ENCODE assay signal across 9 cellular contexts in the genomic region with DNA sequence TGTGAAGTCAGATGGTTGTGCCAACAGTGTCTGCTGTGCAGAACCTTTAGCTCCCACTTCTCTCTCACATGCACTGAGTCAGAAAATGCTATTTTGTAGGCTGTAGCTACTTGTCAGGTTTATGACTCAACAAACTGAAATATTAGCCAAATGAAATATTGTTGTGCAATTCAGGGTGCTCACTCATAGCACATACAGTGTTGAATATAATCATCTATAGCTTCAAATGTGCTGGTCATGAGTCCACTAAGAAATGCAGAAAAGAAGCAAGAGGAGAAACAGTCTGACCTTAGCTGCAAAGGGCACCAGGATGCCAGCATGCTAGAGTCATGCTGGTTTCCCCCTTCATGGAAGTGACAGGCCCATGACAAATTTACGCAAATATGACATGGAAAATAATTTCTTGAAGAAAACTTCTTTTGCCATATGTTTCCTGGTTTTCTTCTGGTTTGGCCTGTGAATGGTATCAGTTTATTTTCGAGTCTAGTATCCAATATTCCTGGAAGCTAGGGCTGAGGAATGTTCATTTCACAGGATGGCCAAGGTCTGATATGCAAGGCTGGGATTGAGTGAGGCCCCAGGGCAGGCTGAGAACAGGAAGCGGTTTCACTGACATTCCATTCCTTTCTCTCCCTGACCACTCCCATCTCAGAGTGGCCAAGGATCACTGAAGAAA. TPM values are rescaled to one million over a fixed set of nuclear protein-coding genes. Genes with fewer than 3 reads are reported as not detected.
DNase-seq lines count a peak whose midpoint lies in the region; ATAC-seq and TF ChIP-seq lines count a peak whose summit lies in the region.
"Had no signal": no experiment of that assay in that cellular context is flagged by ENCODE, and none has a peak within 500 bp of the region (broad histone marks: within the 10 kb centered on the region; RNA-seq: fewer than 3 reads in every experiment).

No MANE protein-coding gene starts in this region.

- no peak for TF ChIP-seq POLR2A in stomach (IDR thresholded peaks at IDR 0.05)

- TF ChIP-seq CTCF in astrocyte of the cerebellum (IDR thresholded peaks at IDR 0.05; ENCODE audit: low read depth, low read length, missing control alignments) (no peak), stomach (IDR thresholded peaks at IDR 0.05) (no peak)

- no peak for TF ChIP-seq EP300 in stomach (IDR thresholded peaks at IDR 0.05)

- DNase-seq in HS-5 (ENCODE audit: low read depth) (peak; percentile 97), astrocyte of the cerebellum (ENCODE audit: low read depth) (peak; percentile 89), iPS-NIHi11 (ENCODE audit: low spot score) (peak; percentile 67), stomach (no peak), SKM-1 treated with dmso at 0.1 percent for 144 hours (lab: John Stamatoyannopoulos, UW; ENCODE audit: unreplicated experiment) (no peak), NCI-H2081 treated with DMSO at 0.1 percent for 48 hours (lab: John Stamatoyannopoulos, UW) (no peak)
- DNase-seq: activated CD4-positive, alpha-beta memory T cell treated with anti-CD3 and anti-CD28 coated beads, Interleukin-2, amount 10 ng/mL, durations not matched to agents 7 days and 5 days had no signal

- 48 to 63% (median 55%) methylated on average over 3 of the region's 3 CpGs for WGBS in stomach, 5 donors

- H3K4me1 ChIP-seq in stomach, result peaks cover 11 to 59% (median 16%) of the 10 kb centered on the region in 4 donors

- H3K4me3 ChIP-seq in astrocyte of the cerebellum (ENCODE audit: low read depth, low read length) (no peak overlapping the region), stomach (no peak overlapping the region)

- no peaks in the 10 kb centered on the region for H3K27me3 ChIP-seq in stomach

- H3K27ac ChIP-seq in stomach, result peak overlapping the region in 4 of 5 donors; percentile 31 to 73 (median 48)

- no peaks in the 10 kb centered on the region for H3K9me3 ChIP-seq in stomach

- in situ Hi-C loops in astrocyte of the cerebellum (cut with HindIII; ENCODE audit: low sequenced_read_pairs), result no loop called here

- ATAC-seq in HG02588 (IDR thresholded peaks at IDR 0.05; ENCODE audit: unreplicated experiment) (no peak), GM19328 (IDR thresholded peaks at IDR 0.05; ENCODE audit: unreplicated experiment) (no peak)

- no peaks in the 10 kb centered on the region for H3K36me3 ChIP-seq in stomach

- intact Hi-C loops in stomach (cut with DNase I; ENCODE audit: low total_unique reads), result no loop called here

RNA-seq across cellular contexts. Expression of gene CXCL2, which starts 10.3 kb away (rescaled TPM):
- 100 to 1,000 TPM in 3 of 5 donors, 1 to 10 TPM in 1, not detected in 1; 5.1 to 388 (median 191) TPM for total RNA-seq in stomach
- 100 to 1,000 TPM in 1 of 3 donors, 10 to 100 TPM in 1, 1 to 10 TPM in 1; 8.7 to 117 (median 46.4) TPM for polyA plus RNA-seq in stomach
- total RNA-seq: activated CD4-positive, alpha-beta memory T cell treated with anti-CD3 and anti-CD28 coated beads, Interleukin-2, amount 10 ng/mL, durations not matched to agents 7 days and 5 days had no signal

RNA-seq across cellular contexts. Expression of gene MTHFD2L, which starts 48.7 kb away (rescaled TPM):
- total RNA-seq in stomach, result 10 to 100 TPM in 3 of 5 donors, 1 to 10 TPM in 2; 1.4 to 34.1 (median 13.4) TPM
- polyA plus RNA-seq in stomach, result 1 to 10 TPM; 6.6 to 8.3 (median 7.1) TPM

Comparison
In these comparisons a context has a peak if more than half of its experiments do, and no peak if none do; other contexts are left out.
1. DNase-seq: peak in HS-5 (single experiment), astrocyte of the cerebellum (single experiment) and iPS-NIHi11 (single experiment); none in stomach (single experiment), SKM-1 treated with dmso at 0.1 percent for 144 hours (single experiment) and NCI-H2081 treated with DMSO at 0.1 percent for 48 hours (single experiment).